Comparison of ENCODE assay signal across 8 cellular contexts in genomic region chr13:32381539-32381938, GRCh38. TPM values are rescaled to one million over a fixed set of nuclear protein-coding genes. Genes with fewer than 3 reads are reported as not detected.
DNase-seq lines count a peak whose midpoint lies in the region; ATAC-seq and TF ChIP-seq lines count a peak whose summit lies in the region.

No MANE protein-coding gene starts in this region.

- TF ChIP-seq RAD21 in neural cell (conservative IDR thresholded peaks at IDR 0.05) = no peak

- no peaks in the 10 kb centered on the region for H3K4me1 ChIP-seq in fibroblast of lung (ENCODE audit: control insufficient read depth, extremely low read depth, insufficient read depth, low read length)

- TF ChIP-seq CTCF in fibroblast of lung (conservative IDR thresholded peaks at IDR 0.05 in 1 of 2, IDR thresholded peaks at IDR 0.05 in 1 of 2; ENCODE audit: low read depth in 1 of 2, low read length in 2 of 2) = peak; percentile 48 to 72
- TF ChIP-seq CTCF in neural cell (IDR thresholded peaks at IDR 0.05; ENCODE audit: poor library complexity, severe bottlenecking) = peak; percentile 19

- H3K9me2 ChIP-seq in neural cell (ENCODE audit: insufficient read depth, low read length) = no peaks in the 10 kb centered on the region

- H3F3A ChIP-seq in neural cell (ENCODE audit: insufficient read depth, low read length, poor library complexity, severe bottlenecking) = no peaks in the 10 kb centered on the region

- peak overlapping the region; percentile 32 for H2AFZ ChIP-seq in fibroblast of lung (ENCODE audit: low read length)
- no peak overlapping the region for H2AFZ ChIP-seq in neural cell (ENCODE audit: low read depth, low read length)

- H3K4me3 ChIP-seq in fibroblast of lung (replicated peaks in 1 of 4; ENCODE audit: control extremely low read depth in 1 of 4, insufficient read depth in 1 of 4, low read depth in 3 of 4, low read length in 4 of 4) = no peak overlapping the region
- H3K4me3 ChIP-seq in neural cell (ENCODE audit: low read length) = no peak overlapping the region

- H3K9ac ChIP-seq in fibroblast of lung (ENCODE audit: insufficient read depth, low read length) (no peak overlapping the region), neural cell (ENCODE audit: low read length) (no peak overlapping the region)

- H3K9me3 ChIP-seq in fibroblast of lung (ENCODE audit: control insufficient read depth, insufficient read depth, low read depth, low read length) = no peaks in the 10 kb centered on the region
- H3K9me3 ChIP-seq in neural cell (ENCODE audit: low read length) = no peaks in the 10 kb centered on the region

- TF ChIP-seq EP300 in neural cell (conservative IDR thresholded peaks at IDR 0.05; ENCODE audit: poor library complexity, severe bottlenecking) = no peak

- H4K20me1 ChIP-seq in fibroblast of lung (ENCODE audit: control insufficient read depth, extremely low read depth, insufficient read depth, low read length) (no peaks in the 10 kb centered on the region), neural cell (ENCODE audit: insufficient read depth) (no peaks in the 10 kb centered on the region)

- no peaks in the 10 kb centered on the region for H3K36me3 ChIP-seq in fibroblast of lung (ENCODE audit: control insufficient read depth, insufficient read depth, low read length)
- no peaks in the 10 kb centered on the region for H3K36me3 ChIP-seq in neural cell (ENCODE audit: insufficient read depth, low read length)

- no peaks in the 10 kb centered on the region for H3K79me2 ChIP-seq in fibroblast of lung (ENCODE audit: control insufficient read depth, insufficient read depth, low read length)
- no peaks in the 10 kb centered on the region for H3K79me2 ChIP-seq in neural cell (replicated peaks; ENCODE audit: insufficient read depth, low read length)

- H3K27ac ChIP-seq in fibroblast of lung (ENCODE audit: insufficient read depth, low read length) = no peak overlapping the region
- no peak overlapping the region for H3K27ac ChIP-seq in neural cell (ENCODE audit: low read length)

- H3K4me2 ChIP-seq in fibroblast of lung (ENCODE audit: extremely low read depth, insufficient read depth, low read length) (no peak overlapping the region), neural cell (ENCODE audit: low read length) (no peak overlapping the region)

- ATAC-seq in HG02981 (IDR thresholded peaks at IDR 0.05; ENCODE audit: unreplicated experiment) = no peak

- no peaks in the 10 kb centered on the region for H3K27me3 ChIP-seq in fibroblast of lung (ENCODE audit: control insufficient read depth, insufficient read depth, low read length)
- H3K27me3 ChIP-seq in neural cell (ENCODE audit: insufficient read depth, low read depth, low read length) = no peaks in the 10 kb centered on the region

- peak; percentile 12 for DNase-seq in activated gamma-delta T cell treated with Interleukin-2 at 50 U/mL for 16 hours
- no peak for DNase-seq in activated gamma-delta T cell (lab: John Stamatoyannopoulos, UW)
- peak; percentile 26 for DNase-seq in OCI-M1 (lab: John Stamatoyannopoulos, UW)
- peak; percentile 4 to 61 for DNase-seq in fibroblast of lung (ENCODE audit: low read depth in 2 of 2)
- DNase-seq in NCI-H1436 treated with DMSO at 0.1 percent for 48 hours (lab: John Stamatoyannopoulos, UW) = no peak
- no peak for DNase-seq in cortex of kidney (lab: John Stamatoyannopoulos, UW)

TF ChIP-seq in neural cell, 6 proteins besides CTCF, POLR2A, EP300 and RAD21:
- no peak for TF ChIP-seq POLR2AphosphoS5 (IDR thresholded peaks at IDR 0.05)
- TF ChIP-seq EZH2 (IDR thresholded peaks at IDR 0.05; ENCODE audit: borderline replicate concordance, insufficient read depth, low read length, poor library complexity, severe bottlenecking) = no peak
- TF ChIP-seq REST (IDR thresholded peaks at IDR 0.05; ENCODE audit: borderline replicate concordance) = no peak
- TF ChIP-seq MXI1 (conservative IDR thresholded peaks at IDR 0.05; ENCODE audit: poor library complexity, severe bottlenecking) = no peak
- TF ChIP-seq SMC3 (conservative IDR thresholded peaks at IDR 0.05; ENCODE audit: poor library complexity) = no peak
- TF ChIP-seq TAF1 (IDR thresholded peaks at IDR 0.05; ENCODE audit: low read depth) = no peak

RNA-seq across cellular contexts. Expression of gene N4BP2L1, which starts 46.4 kb away (rescaled TPM):
- 5.6 and 5.9 TPM in 2 replicates for total RNA-seq in fibroblast of lung
- polyA plus RNA-seq in fibroblast of lung (1.1 and 2.7 TPM in 2 replicates), neural cell (4.6 and 6.1 TPM in 2 replicates)
- polyA plus RNA-seq in fibroblast of lung (2012) = 0.93 and 2.0 TPM in 2 replicates
- polyA minus RNA-seq in fibroblast of lung (ENCODE audit: low replicate concordance) (0.22 and 0.35 TPM in 2 replicates), neural cell (0.49 and 4.1 TPM in 2 replicates)

Comparison
In these comparisons a context has a peak if more than half of its experiments do, and no peak if none do; other contexts are left out.
1. DNase-seq: peak in activated gamma-delta T cell treated with Interleukin-2 at 50 U/mL for 16 hours (single experiment), OCI-M1 (single experiment) and fibroblast of lung (2 of 2); none in activated gamma-delta T cell (single experiment), NCI-H1436 treated with DMSO at 0.1 percent for 48 hours (single experiment) and cortex of kidney (single experiment).